ENCODE assay signal across 19 cellular contexts in genomic region chr6:87257565-87257964, GRCh38.
DNase-seq lines count a peak whose midpoint lies in the region; ATAC-seq, FAIRE-seq and TF ChIP-seq lines count a peak whose summit lies in the region.
"Had no signal": no experiment of that assay in that cellular context is flagged by ENCODE, and none has a peak within 500 bp of the region (broad histone marks: within the 10 kb centered on the region; RNA-seq: fewer than 3 reads in every experiment).

No MANE protein-coding gene starts in this region.

- H3K4me1 ChIP-seq in tibial artery (no peaks in the 10 kb centered on the region), right lobe of liver (no peaks in the 10 kb centered on the region)

- POLR2A ChIA-PET in WTC11 (lab: Charles Lee) (no interaction called here), HEK293T (lab: Yijun Ruan, JAX) (no interaction called here)

- 0 out of 2 replicates have a peak overlapping the region, but pooled peaks have one; percentile 42 for H3K27ac Mint-ChIP-seq in WTC11
- H3K27ac Mint-ChIP-seq: T-helper 1 cell treated with Interleukin-12 subunit alpha and Interleukin-12 subunit beta and Interleukin-4 antibody, amounts not matched to agents 30 μg/mL and 1 μg/mL, for 36 hours had no signal

- peak; percentile 74 for FAIRE-seq in D721Med (lab: Jason Lieb, UNC)
- FAIRE-seq: G401.6, RCC 7860 had no signal

- DNase-seq in NCI-H524 (lab: John Stamatoyannopoulos, UW) (peak; percentile 19 to 63), NCI-H524 treated with DMSO at 0.1 percent for 48 hours (lab: John Stamatoyannopoulos, UW) (no peak), D721Med (ENCODE audit: insufficient read length, low spot score) (no peak), NCI-H1105 (lab: John Stamatoyannopoulos, UW) (peak; percentile 87), WTC11 (ENCODE audit: low spot score) (no peak), tibial artery (no peak), right lobe of liver (no peak), HEK293T (ENCODE audit: extremely low spot score) (no peak)
- DNase-seq: H7, KBM-7, MG63, NCI-H187, NCI-H2081 treated with DMSO at 0.1 percent for 48 hours, SK-N-SH, SW 1271, T1000 had no signal

- H3K4me1 Mint-ChIP-seq in WTC11 = peaks cover 20% of the 10 kb centered on the region

- H3K4me3 Mint-ChIP-seq in WTC11 = no peak overlapping the region
- H3K4me3 Mint-ChIP-seq: T-helper 1 cell treated with Interleukin-12 subunit alpha and Interleukin-12 subunit beta and Interleukin-4 antibody, amounts not matched to agents 30 μg/mL and 1 μg/mL, for 36 hours had no signal

- intact Hi-C loops in tibial artery (cut with DNase I; ENCODE audit: low total_unique reads) = no loop called here
- intact Hi-C loops in right lobe of liver (cut with DNase I) = no loop called here

- TF ChIP-seq POLR2A in right lobe of liver (IDR thresholded peaks at IDR 0.05) = no peak

- H3K27me3 Mint-ChIP-seq in WTC11 (ENCODE audit: low read depth) = peaks cover 5% of the 10 kb centered on the region; the same call in 1 of the 2 replicates

- peaks cover 65% of the 10 kb centered on the region for H3K9me3 Mint-ChIP-seq in WTC11
- H3K9me3 Mint-ChIP-seq: T-helper 1 cell treated with Interleukin-12 subunit alpha and Interleukin-12 subunit beta and Interleukin-4 antibody, amounts not matched to agents 30 μg/mL and 1 μg/mL, for 36 hours had no signal

- TF ChIP-seq CTCF in D721Med (IDR thresholded peaks at IDR 0.05; ENCODE audit: insufficient read depth, missing control alignments) (no peak), WTC11 (IDR thresholded peaks at IDR 0.05) (no peak), tibial artery (IDR thresholded peaks at IDR 0.05) (no peak), right lobe of liver (IDR thresholded peaks at IDR 0.05) (no peak)

- H3K36me3 ChIP-seq in tibial artery (peaks cover 35 to 42% (median 41%) of the 10 kb centered on the region in 3 donors), right lobe of liver (peaks cover 0 to 21% (median 10%) of the 10 kb centered on the region in 4 donors)

- 100% methylated on average over 3 of the region's 4 CpGs for whole genome bisulfite sequencing in right lobe of liver (ENCODE audit: insufficient coverage, low coverage, low lambda C conversion rate, missing lambda C conversion rate)

- ATAC-seq in WTC11 (peak; percentile 71), right lobe of liver (no peak)

- H3K36me3 Mint-ChIP-seq in WTC11 = peaks cover 88% of the 10 kb centered on the region

- CTCF ChIA-PET in WTC11 (lab: Charles Lee) (no interaction called here), HEK293T (lab: Yijun Ruan, JAX) (no interaction called here)

- H3K9me3 ChIP-seq in tibial artery = no peaks in the 10 kb centered on the region
- no peaks in the 10 kb centered on the region for H3K9me3 ChIP-seq in right lobe of liver
- H3K9me3 ChIP-seq: MG63, SK-N-SH had no signal

- H3K27ac ChIP-seq in tibial artery (no peak overlapping the region), right lobe of liver (no peak overlapping the region)

- H3K4me3 ChIP-seq in tibial artery (no peak overlapping the region), right lobe of liver (no peak overlapping the region)
- H3K4me3 ChIP-seq: MG63 had no signal

- H3K27me3 ChIP-seq in tibial artery (no peaks in the 10 kb centered on the region), right lobe of liver (no peaks in the 10 kb centered on the region)
- H3K27me3 ChIP-seq: MG63 had no signal

TF ChIP-seq in WTC11, 78 proteins besides CTCF, POLR2A, EP300 and RAD21 (continues in another document):
- TF ChIP-seq ERG (CRISPR knock-in tag; IDR thresholded peaks at IDR 0.05) (no peak), SMAD3 (CRISPR knock-in tag; IDR thresholded peaks at IDR 0.05; ENCODE audit: borderline replicate concordance) (no peak), ZBTB43 (CRISPR knock-in tag; IDR thresholded peaks at IDR 0.05) (no peak), ZNF138 (CRISPR knock-in tag; conservative IDR thresholded peaks at IDR 0.05) (no peak)
- TF ChIP-seq, protein P1, sequence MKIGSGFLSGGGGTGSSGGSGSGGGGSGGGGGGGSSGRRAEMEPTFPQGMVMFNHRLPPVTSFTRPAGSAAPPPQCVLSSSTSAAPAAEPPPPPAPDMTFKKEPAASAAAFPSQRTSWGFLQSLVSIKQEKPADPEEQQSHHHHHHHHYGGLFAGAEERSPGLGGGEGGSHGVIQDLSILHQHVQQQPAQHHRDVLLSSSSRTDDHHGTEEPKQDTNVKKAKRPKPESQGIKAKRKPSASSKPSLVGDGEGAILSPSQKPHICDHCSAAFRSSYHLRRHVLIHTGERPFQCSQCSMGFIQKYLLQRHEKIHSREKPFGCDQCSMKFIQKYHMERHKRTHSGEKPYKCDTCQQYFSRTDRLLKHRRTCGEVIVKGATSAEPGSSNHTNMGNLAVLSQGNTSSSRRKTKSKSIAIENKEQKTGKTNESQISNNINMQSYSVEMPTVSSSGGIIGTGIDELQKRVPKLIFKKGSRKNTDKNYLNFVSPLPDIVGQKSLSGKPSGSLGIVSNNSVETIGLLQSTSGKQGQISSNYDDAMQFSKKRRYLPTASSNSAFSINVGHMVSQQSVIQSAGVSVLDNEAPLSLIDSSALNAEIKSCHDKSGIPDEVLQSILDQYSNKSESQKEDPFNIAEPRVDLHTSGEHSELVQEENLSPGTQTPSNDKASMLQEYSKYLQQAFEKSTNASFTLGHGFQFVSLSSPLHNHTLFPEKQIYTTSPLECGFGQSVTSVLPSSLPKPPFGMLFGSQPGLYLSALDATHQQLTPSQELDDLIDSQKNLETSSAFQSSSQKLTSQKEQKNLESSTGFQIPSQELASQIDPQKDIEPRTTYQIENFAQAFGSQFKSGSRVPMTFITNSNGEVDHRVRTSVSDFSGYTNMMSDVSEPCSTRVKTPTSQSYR (CRISPR knock-in tag; IDR thresholded peaks at IDR 0.05) = no peak

TF ChIP-seq in HEK293T, 16 proteins besides CTCF, POLR2A, EP300 and RAD21:
- TF ChIP-seq ELF4 (IDR thresholded peaks at IDR 0.05) (no peak), NFRKB (IDR thresholded peaks at IDR 0.05) (no peak), L3MBTL2 (conservative IDR thresholded peaks at IDR 0.05) (no peak), PKNOX1 (IDR thresholded peaks at IDR 0.05) (no peak), SUZ12 (IDR thresholded peaks at IDR 0.05) (no peak), SP1 (IDR thresholded peaks at IDR 0.05) (no peak), ZNF384 (IDR thresholded peaks at IDR 0.05) (no peak), LEF1 (IDR thresholded peaks at IDR 0.05; ENCODE audit: borderline replicate concordance) (no peak), HDGF (IDR thresholded peaks at IDR 0.05; ENCODE audit: borderline replicate concordance) (no peak)

Comparison
In these comparisons a context has a peak if more than half of its experiments do, and no peak if none do; other contexts are left out.
1. DNase-seq: peak in NCI-H524 (2 of 2) and NCI-H1105 (single experiment); none in NCI-H524 treated with DMSO at 0.1 percent for 48 hours (single experiment), D721Med (single experiment), WTC11 (single experiment), tibial artery (0 of 2), right lobe of liver (0 of 3) and HEK293T (single experiment).